In the genomic region with DNA sequence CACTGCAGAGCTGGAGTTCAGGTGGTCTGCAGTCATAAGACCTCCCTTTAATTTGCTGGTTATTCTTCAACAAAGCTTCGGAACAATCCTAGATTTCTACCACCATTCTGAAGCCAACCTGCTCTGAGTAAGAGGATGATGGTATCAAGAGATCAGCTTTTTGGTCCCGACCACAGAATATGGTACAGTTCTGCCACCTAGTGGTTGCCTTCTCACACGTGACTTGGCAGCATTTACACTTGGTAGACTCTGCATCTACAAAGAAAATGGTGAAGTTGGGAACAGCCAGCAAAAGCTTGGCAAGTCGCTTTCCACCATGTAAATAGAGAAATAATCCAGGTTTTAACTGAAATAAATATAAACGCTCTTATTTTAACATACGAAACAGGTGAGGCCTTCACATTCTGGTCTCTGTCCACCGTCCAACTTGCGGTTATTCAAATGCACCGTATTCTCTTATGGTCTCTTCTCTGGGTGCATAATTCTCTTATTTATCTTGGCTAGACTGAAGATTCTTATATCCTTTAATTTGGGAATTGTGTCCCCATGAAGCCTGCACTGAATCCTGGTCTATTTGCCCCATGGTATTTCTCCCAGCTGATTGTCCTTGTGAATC, we compare ENCODE assay signal across 8 cellular contexts.
A peak's percentile ranks its signal among the peaks of the same experiment; 100 is the strongest.
DNase-seq lines count a peak whose midpoint lies in the region; ATAC-seq and TF ChIP-seq lines count a peak whose summit lies in the region.

No MANE protein-coding gene starts in this region.

- no peak overlapping the region for H3K27ac ChIP-seq in SK-N-MC
- no peak overlapping the region for H3K27ac ChIP-seq in right lobe of liver

- TF ChIP-seq CTCF in BE2C (IDR thresholded peaks at IDR 0.05; ENCODE audit: low read depth, low read length), result peak; percentile 90
- TF ChIP-seq CTCF in right lobe of liver (IDR thresholded peaks at IDR 0.05), result peak; percentile 67 to 87 (median 74)

- H3K4me1 ChIP-seq in BE2C (no peaks in the 10 kb centered on the region), right lobe of liver (peaks cover 0 to 10% (median 0%) of the 10 kb centered on the region in 4 donors)

- H3K36me3 ChIP-seq in BE2C (no peaks in the 10 kb centered on the region), SK-N-MC (ENCODE audit: insufficient read depth, low read length) (no peaks in the 10 kb centered on the region), right lobe of liver (no peaks in the 10 kb centered on the region)

- DNase-seq in BE2C, result peak; percentile 78
- peak; percentile 76 for DNase-seq in NCI-H1105 treated with DMSO at 0.1 percent for 48 hours (lab: John Stamatoyannopoulos, UW)
- peak; percentile 66 for DNase-seq in SK-N-MC (ENCODE audit: low read depth, low spot score)
- peak; percentile 68 for DNase-seq in cerebellar cortex (ENCODE audit: low spot score)
- peak in 2 of 3 donors; percentile 29 to 70 for DNase-seq in right lobe of liver
- peak; percentile 21 for DNase-seq in stromal cell of bone marrow (ENCODE audit: low read depth)

- no peak for TF ChIP-seq POLR2A in right lobe of liver (IDR thresholded peaks at IDR 0.05)

- intact Hi-C loops in right lobe of liver (cut with DNase I), result no loop called here

- WGBS in right lobe of liver (ENCODE audit: insufficient coverage, low coverage, low lambda C conversion rate, missing lambda C conversion rate), result 27% methylated on average over 9 of the region's 9 CpGs

- no peaks in the 10 kb centered on the region for H3K9me3 ChIP-seq in BE2C
- no peaks in the 10 kb centered on the region for H3K9me3 ChIP-seq in SK-N-MC (ENCODE audit: low read depth, low read length)
- no peaks in the 10 kb centered on the region for H3K9me3 ChIP-seq in right lobe of liver

- H3K9ac ChIP-seq in SK-N-MC (ENCODE audit: insufficient read length), result no peak overlapping the region

- H3K27me3 ChIP-seq in BE2C (no peaks in the 10 kb centered on the region; the same call in none of the 2 replicates), right lobe of liver (no peaks in the 10 kb centered on the region)

- ATAC-seq in GM18508 (IDR thresholded peaks at IDR 0.05; ENCODE audit: insufficient read depth, unreplicated experiment) (peak; percentile 97), HG02884 (IDR thresholded peaks at IDR 0.05; ENCODE audit: unreplicated experiment) (peak; percentile 98), right lobe of liver (peak; percentile 94 to 99 (median 98))

- H3K4me3 ChIP-seq in BE2C (ENCODE audit: low read depth, low read length) (no peak overlapping the region), SK-N-MC (no peak overlapping the region), right lobe of liver (no peak overlapping the region)

Comparison
In these comparisons a context has a peak if more than half of its experiments do, and no peak if none do; other contexts are left out.
1. DNase-seq: peak in every context shown above with its lines; median percentile 78 in BE2C; 76 in NCI-H1105 treated with DMSO at 0.1 percent for 48 hours; 68 in cerebellar cortex; 66 in SK-N-MC; 50 in right lobe of liver; 21 in stromal cell of bone marrow.